Comparison of ENCODE assay signal across 18 cellular contexts in genomic region chr10:74976565-74976964, GRCh38.
DNase-seq lines count a peak whose midpoint lies in the region; ATAC-seq and TF ChIP-seq lines count a peak whose summit lies in the region.
"Had no signal": no experiment of that assay in that cellular context is flagged by ENCODE, and none has a peak within 500 bp of the region (broad histone marks: within the 10 kb centered on the region; RNA-seq: fewer than 3 reads in every experiment).

No MANE protein-coding gene starts in this region.

- no peak for DNase-seq in activated CD8-positive, alpha-beta T cell treated with anti-CD3 and anti-CD28 coated beads for 36 hours
- DNase-seq in activated CD8-positive, alpha-beta T cell treated with anti-CD3 and anti-CD28 coated beads, Interleukin-2, amount 10 ng/mL, durations not matched to agents 7 days and 5 days, result no peak
- DNase-seq in Panc1 (ENCODE audit: low read depth, low spot score), result no peak
- DNase-seq in iPS-NIHi7 (ENCODE audit: extremely low spot score), result peak; percentile 48
- DNase-seq in caudate nucleus (lab: John Stamatoyannopoulos, UW), result no peak
- DNase-seq in NOMO-1 treated with dmso at 0.1 percent for 144 hours (lab: John Stamatoyannopoulos, UW; ENCODE audit: unreplicated experiment), result no peak
- DNase-seq in dorsolateral prefrontal cortex, result no peak
- DNase-seq: activated CD4-positive, alpha-beta T cell treated with anti-CD3 and anti-CD28 coated beads, Interleukin-2, amount 50 U/mL, for 48 hours; CD8-positive, alpha-beta memory T cell; EL; heart right ventricle; MV-4-11; NCI-H2081; stimulated activated CD4-positive, alpha-beta T cell treated with anti-CD3 and anti-CD28 coated beads, Interleukin-12 subunit alpha, Interleukin-12 subunit beta, amount 100 ng/mL, for 4 hours had no signal

- no peaks in the 10 kb centered on the region for H3K27me3 Mint-ChIP-seq in activated CD8-positive, alpha-beta T cell treated with anti-CD3 and anti-CD28 coated beads for 36 hours
- H3K27me3 Mint-ChIP-seq in activated CD8-positive, alpha-beta T cell treated with anti-CD3 and anti-CD28 coated beads, Interleukin-2, amount 10 ng/mL, durations not matched to agents 7 days and 5 days (ENCODE audit: low read depth), result no peaks in the 10 kb centered on the region

- H3K27me3 ChIP-seq in Panc1 (ENCODE audit: control insufficient read depth, insufficient read depth, low read length) (no peaks in the 10 kb centered on the region), dorsolateral prefrontal cortex (no peaks in the 10 kb centered on the region)
- H3K27me3 ChIP-seq: ascending aorta, heart right ventricle had no signal

- peaks cover 34% of the 10 kb centered on the region for H3K36me3 Mint-ChIP-seq in activated CD8-positive, alpha-beta T cell treated with anti-CD3 and anti-CD28 coated beads for 36 hours (ENCODE audit: low read depth)
- peaks cover 48% of the 10 kb centered on the region for H3K36me3 Mint-ChIP-seq in activated CD8-positive, alpha-beta T cell treated with anti-CD3 and anti-CD28 coated beads, Interleukin-2, amount 10 ng/mL, durations not matched to agents 7 days and 5 days (ENCODE audit: low read depth)

- BruUV-seq in Panc1 (replicated peaks; lab: Mats Ljungman, UMichigan), result no TSS peak

- intact Hi-C loops in activated CD8-positive, alpha-beta T cell treated with anti-CD3 and anti-CD28 coated beads for 36 hours (cut with micrococcal nuclease), result loop anchor here (10.0 kb wide), 1 partner anchor 152 kb away; the partner anchor contains the start of gene KAT6B
- intact Hi-C loops in Panc1 (cut with micrococcal nuclease; ENCODE audit: unreplicated experiment) (no loop called here), dorsolateral prefrontal cortex (cut with DNase I) (no loop called here)

- H3K4me3 Mint-ChIP-seq in activated CD8-positive, alpha-beta T cell treated with anti-CD3 and anti-CD28 coated beads for 36 hours, result no peak overlapping the region
- no peak overlapping the region for H3K4me3 Mint-ChIP-seq in activated CD8-positive, alpha-beta T cell treated with anti-CD3 and anti-CD28 coated beads, Interleukin-2, amount 10 ng/mL, durations not matched to agents 7 days and 5 days

- no peaks in the 10 kb centered on the region for H3K4me1 ChIP-seq in Panc1 (ENCODE audit: control insufficient read depth, insufficient read depth, low read length)
- H3K4me1 ChIP-seq: A549, prostate gland had no signal

- H3K36me3 ChIP-seq in Panc1 (ENCODE audit: control insufficient read depth, insufficient read depth, low read length), result no peaks in the 10 kb centered on the region
- H3K36me3 ChIP-seq: prostate gland had no signal

- peak overlapping the region; percentile 47 for H3K27ac Mint-ChIP-seq in activated CD8-positive, alpha-beta T cell treated with anti-CD3 and anti-CD28 coated beads for 36 hours
- no peak overlapping the region for H3K27ac Mint-ChIP-seq in activated CD8-positive, alpha-beta T cell treated with anti-CD3 and anti-CD28 coated beads, Interleukin-2, amount 10 ng/mL, durations not matched to agents 7 days and 5 days

- no peaks in the 10 kb centered on the region for H3K9me3 ChIP-seq in Panc1 (ENCODE audit: control insufficient read depth, insufficient read depth, low read depth, low read length)
- H3K9me3 ChIP-seq: A549, ascending aorta, heart right ventricle, prostate gland had no signal

- no peak for TF ChIP-seq CTCF in activated CD8-positive, alpha-beta T cell treated with anti-CD3 and anti-CD28 coated beads for 36 hours (IDR thresholded peaks at IDR 0.05)
- 0 out of 2 replicates have a peak, but pooled peaks have one; percentile 4 for TF ChIP-seq CTCF in Panc1 (IDR thresholded peaks at IDR 0.05)
- TF ChIP-seq CTCF in dorsolateral prefrontal cortex (IDR thresholded peaks at IDR 0.05 in 54 of 56, conservative IDR thresholded peaks at IDR 0.05 in 2 of 56; ENCODE audit: low read depth in 1 of 56, partially characterized antibody in 56 of 56), result peak in 7 of 56 donors; percentile 10 to 42 (median 18)

- peaks cover 50% of the 10 kb centered on the region for H3K4me1 Mint-ChIP-seq in activated CD8-positive, alpha-beta T cell treated with anti-CD3 and anti-CD28 coated beads for 36 hours (ENCODE audit: low read depth)
- peaks cover 43% of the 10 kb centered on the region for H3K4me1 Mint-ChIP-seq in activated CD8-positive, alpha-beta T cell treated with anti-CD3 and anti-CD28 coated beads, Interleukin-2, amount 10 ng/mL, durations not matched to agents 7 days and 5 days (ENCODE audit: low read depth)

- no peaks in the 10 kb centered on the region for H3K9me3 Mint-ChIP-seq in activated CD8-positive, alpha-beta T cell treated with anti-CD3 and anti-CD28 coated beads for 36 hours
- H3K9me3 Mint-ChIP-seq in activated CD8-positive, alpha-beta T cell treated with anti-CD3 and anti-CD28 coated beads, Interleukin-2, amount 10 ng/mL, durations not matched to agents 7 days and 5 days (ENCODE audit: insufficient read depth), result no peaks in the 10 kb centered on the region
- H3K9me3 Mint-ChIP-seq: CD8-positive, alpha-beta memory T cell had no signal

- in situ Hi-C loops in Panc1 (cut with HindIII; ENCODE audit: low pct_unique_long_range_greater_than_20kb, low sequenced_read_pairs), result no loop called here

- CTCF ChIA-PET in activated CD8-positive, alpha-beta T cell treated with anti-CD3 and anti-CD28 coated beads for 36 hours (lab: Charles Lee), result interaction anchor here (0.8 to 2.5 kb wide), 2 partner anchors 13 to 43 kb away, joined by 3 to 14 read pairs; no protein-coding TSS in a partner anchor
- CTCF ChIA-PET in activated CD8-positive, alpha-beta T cell treated with anti-CD3 and anti-CD28 coated beads, Interleukin-2, amount 10 ng/mL, durations not matched to agents 7 days and 5 days (lab: Charles Lee), result interaction anchor here (0.9 to 3.0 kb wide), 7 partner anchors 9 to 54 kb away, joined by 3 to 15 read pairs (median 4); no protein-coding TSS in a partner anchor
- CTCF ChIA-PET in Panc1 (lab: Charles Lee), result no interaction called here

- H3K27ac ChIP-seq in Panc1 (ENCODE audit: low read length) (no peak overlapping the region), caudate nucleus (ENCODE audit: low read depth, low read length) (no peak overlapping the region), dorsolateral prefrontal cortex (no peak overlapping the region)
- H3K27ac ChIP-seq: A549, ascending aorta, heart right ventricle, prostate gland had no signal

- POLR2A ChIA-PET in activated CD8-positive, alpha-beta T cell treated with anti-CD3 and anti-CD28 coated beads for 36 hours (lab: Charles Lee), result interaction anchor here (1.2 kb wide), 1 partner anchor 8 kb away, joined by 4 read pairs; no protein-coding TSS in a partner anchor
- POLR2A ChIA-PET in activated CD8-positive, alpha-beta T cell treated with anti-CD3 and anti-CD28 coated beads, Interleukin-2, amount 10 ng/mL, durations not matched to agents 7 days and 5 days (lab: Charles Lee), result interaction anchor here (2.5 kb wide), 1 partner anchor 8 kb away, joined by 11 read pairs; no protein-coding TSS in a partner anchor
- POLR2A ChIA-PET in Panc1 (lab: Charles Lee), result no interaction called here

- H3K4me3 ChIP-seq in Panc1 (ENCODE audit: low read depth in 2 of 2, low read length in 2 of 2) (no peak overlapping the region), dorsolateral prefrontal cortex (no peak overlapping the region)
- H3K4me3 ChIP-seq: A549, ascending aorta, heart right ventricle, prostate gland had no signal

- no peak for ATAC-seq in activated CD8-positive, alpha-beta T cell treated with anti-CD3 and anti-CD28 coated beads for 36 hours
- ATAC-seq in activated CD8-positive, alpha-beta T cell treated with anti-CD3 and anti-CD28 coated beads, Interleukin-2, amount 10 ng/mL, durations not matched to agents 7 days and 5 days, result no peak
- no peak for ATAC-seq in Panc1
- ATAC-seq in GM21423 (IDR thresholded peaks at IDR 0.05; ENCODE audit: unreplicated experiment), result no peak
- ATAC-seq: heart right ventricle had no signal
